20 cellular contexts compared by ENCODE assay signal in genomic region chr5:13992795-13993194, GRCh38. TPM values are rescaled to one million over a fixed set of nuclear protein-coding genes. Genes with fewer than 3 reads are reported as not detected.
"Had no signal": no experiment of that assay in that cellular context is flagged by ENCODE, and none has a peak within 500 bp of the region (broad histone marks: within the 10 kb centered on the region; RNA-seq: fewer than 3 reads in every experiment).

No MANE protein-coding gene starts in this region.

- H3K27ac ChIP-seq: adrenal gland, breast epithelium had no signal

- H3K4me3 ChIP-seq: adrenal gland, breast epithelium had no signal

- H3K27me3 ChIP-seq: adrenal gland, breast epithelium had no signal

- DNase-seq: activated CD4-positive, alpha-beta T cell treated with anti-CD3 and anti-CD28 coated beads for 4 hours; activated CD8-positive, alpha-beta memory T cell treated with anti-CD3 and anti-CD28 coated beads, Interleukin-2, amount 50 U/mL, for 4 hours; activated CD8-positive, alpha-beta T cell treated with anti-CD3 and anti-CD28 coated beads for 36 hours; activated naive CD4-positive, alpha-beta T cell treated with anti-CD3 and anti-CD28 coated beads, Interleukin-2, amount 50 U/mL, for 16 hours; activated naive CD8-positive, alpha-beta T cell treated with anti-CD3 and anti-CD28 coated beads, Interleukin-2, amount 10 ng/mL, durations not matched to agents 7 days and 5 days; adrenal gland; aorta; NCI-H1092; NCI-H1417; NCI-H1930; NCI-H2107; NCI-H2171 treated with DMSO at 0.1 percent for 48 hours; NCI-H345; NCI-H510A; NCI-H526 treated with DMSO at 0.1 percent for 48 hours; NCI-H82; NK-92 treated with Interleukin-12 subunit alpha and Interleukin-12 subunit beta, amount 100 ng/mL, for 24 hours; SHP77 treated with DMSO at 0.1 percent for 48 hours had no signal

- ATAC-seq: activated CD4-positive, CD25-positive, alpha-beta regulatory T cell treated with anti-CD3 and anti-CD28 coated beads, Interleukin-2, amount 50 U/mL, for 24 hours; activated CD8-positive, alpha-beta T cell treated with anti-CD3 and anti-CD28 coated beads for 36 hours had no signal

- H3K36me3 ChIP-seq: adrenal gland, breast epithelium had no signal

- H3K4me1 ChIP-seq: adrenal gland, breast epithelium had no signal

- H3K9me3 ChIP-seq: adrenal gland had no signal

RNA-seq across cellular contexts. Expression of gene DNAH5, which starts 48.3 kb away (rescaled TPM):
- total RNA-seq: activated CD8-positive, alpha-beta T cell treated with anti-CD3 and anti-CD28 coated beads for 36 hours; activated naive CD8-positive, alpha-beta T cell treated with anti-CD3 and anti-CD28 coated beads, Interleukin-2, amount 10 ng/mL, durations not matched to agents 7 days and 5 days had no signal
